Comparison of ENCODE assay signal across 28 cellular contexts in genomic region chr1:190144650-190145049, GRCh38.
"Had no signal": no experiment of that assay in that cellular context is flagged by ENCODE, and none has a peak within 500 bp of the region (broad histone marks: within the 10 kb centered on the region; RNA-seq: fewer than 3 reads in every experiment).

No MANE protein-coding gene starts in this region.

- DNase-seq: activated CD4-positive, alpha-beta memory T cell treated with anti-CD3 and anti-CD28 coated beads for 36 hours; activated CD4-positive, alpha-beta T cell treated with anti-CD3 and anti-CD28 coated beads for 36 hours; activated CD4-positive, alpha-beta T cell treated with anti-CD3 and anti-CD28 coated beads, Interleukin-2, amount 10 ng/mL, durations not matched to agents 24 days and 14 days; activated CD4-positive, CD25-positive, alpha-beta regulatory T cell; activated CD4-positive, CD25-positive, alpha-beta regulatory T cell treated with anti-CD3 and anti-CD28 coated beads, Interleukin-2, amount 50 U/mL, for 72 hours; activated CD8-positive, alpha-beta memory T cell treated with anti-CD3 and anti-CD28 coated beads, Interleukin-2, amount 10 ng/mL, durations not matched to agents 7 days and 5 days; activated CD8-positive, alpha-beta memory T cell treated with anti-CD3 and anti-CD28 coated beads, Interleukin-2, amount 50 U/mL, for 4 hours; activated CD8-positive, alpha-beta T cell treated with anti-CD3 and anti-CD28 coated beads, Interleukin-2, amount 10 ng/mL, durations not matched to agents 7 days and 5 days; activated effector memory CD4-positive, alpha-beta T cell treated with anti-CD3 and anti-CD28 coated beads, Interleukin-2, amount 50 U/mL, for 16 hours; activated naive CD4-positive, alpha-beta T cell treated with anti-CD3 and anti-CD28 coated beads for 36 hours; activated naive CD8-positive, alpha-beta T cell treated with anti-CD3 and anti-CD28 coated beads for 36 hours; activated naive CD8-positive, alpha-beta T cell treated with anti-CD3 and anti-CD28 coated beads, Interleukin-2, amount 50 U/mL, for 24 hours; activated T-cell treated with anti-CD3 and anti-CD28 coated beads, Interleukin-2, amount 50 U/mL, for 1 hour; activated T-cell treated with anti-CD3 and anti-CD28 coated beads, Interleukin-2, amount 50 U/mL, for 48 hours; adrenal gland; amygdala; aorta; body of pancreas; caudate nucleus; cerebellar nuclear complex; colonic mucosa; effector CD8-positive, alpha-beta T cell; esophagus squamous epithelium; foreskin melanocyte; head of caudate nucleus; T-helper 2 cell had no signal

- ATAC-seq: activated CD4-positive, alpha-beta T cell treated with anti-CD3 and anti-CD28 coated beads for 36 hours; activated CD8-positive, alpha-beta memory T cell treated with anti-CD3 and anti-CD28 coated beads, Interleukin-2, amount 10 ng/mL, durations not matched to agents 7 days and 5 days; activated CD8-positive, alpha-beta T cell treated with anti-CD3 and anti-CD28 coated beads, Interleukin-2, amount 10 ng/mL, durations not matched to agents 7 days and 5 days; activated naive CD8-positive, alpha-beta T cell treated with anti-CD3 and anti-CD28 coated beads, Interleukin-2, amount 50 U/mL, for 24 hours; body of pancreas; gastroesophageal sphincter had no signal

- FAIRE-seq: endothelial cell of umbilical vein had no signal
